ENCODE assay signal across 9 cellular contexts in genomic region chr13:29845440-29846056, GRCh38. TPM values are rescaled to one million over a fixed set of nuclear protein-coding genes. Genes with fewer than 3 reads are reported as not detected.
DNase-seq lines count a peak whose midpoint lies in the region; ATAC-seq, FAIRE-seq and TF ChIP-seq lines count a peak whose summit lies in the region.
"Had no signal": no experiment of that assay in that cellular context is flagged by ENCODE, and none has a peak within 500 bp of the region (broad histone marks: within the 10 kb centered on the region; RNA-seq: fewer than 3 reads in every experiment).

No MANE protein-coding gene starts in this region.

- WGBS in gastroesophageal sphincter (ENCODE audit: low coverage in 1 of 2), 2 donors = 69 to 89% methylated on average over 2 of the region's 2 CpGs
- WGBS in suprapubic skin = 44% methylated on average over 2 of the region's 2 CpGs

- peaks cover 0 to 39% (median 8%) of the 10 kb centered on the region in 3 donors for H3K4me1 ChIP-seq in gastroesophageal sphincter
- peaks cover 43% of the 10 kb centered on the region for H3K4me1 ChIP-seq in suprapubic skin

- peak; percentile 8 for DNase-seq in NOMO-1 treated with DMSO at 0.1 percent for 48 hours (lab: John Stamatoyannopoulos, UW; ENCODE audit: unreplicated experiment)
- no peak for DNase-seq in NOMO-1 treated with dmso at 0.1 percent for 144 hours (lab: John Stamatoyannopoulos, UW; ENCODE audit: unreplicated experiment)
- peak; percentile 31 for DNase-seq in SW480 (ENCODE audit: low spot score)
- DNase-seq in suprapubic skin (ENCODE audit: low spot score in 2 of 2) = no peak
- DNase-seq in NCI-H226 = no peak
- no peak for DNase-seq in urothelium cell line (ENCODE audit: low spot score)
- DNase-seq: activated CD4-positive, alpha-beta memory T cell treated with anti-CD3 and anti-CD28 coated beads for 36 hours had no signal

- no peak for ATAC-seq in gastroesophageal sphincter
- ATAC-seq in activated CD4-positive, CD25-positive, alpha-beta regulatory T cell treated with anti-CD3 and anti-CD28 coated beads, Interleukin-2, amount 50 U/mL, for 24 hours = no peak

- TF ChIP-seq EP300 in gastroesophageal sphincter (IDR thresholded peaks at IDR 0.05) (no peak), suprapubic skin (IDR thresholded peaks at IDR 0.05) (no peak)

- FAIRE-seq in urothelium cell line (lab: Jason Lieb, UNC) = no peak

- TF ChIP-seq CTCF in gastroesophageal sphincter (IDR thresholded peaks at IDR 0.05) = peak in 3 of 4 experiments; percentile 28 to 55 (median 30)
- no peak for TF ChIP-seq CTCF in suprapubic skin (IDR thresholded peaks at IDR 0.05)

- H3K36me3 ChIP-seq in gastroesophageal sphincter = no peaks in the 10 kb centered on the region
- H3K36me3 ChIP-seq in suprapubic skin = no peaks in the 10 kb centered on the region

- H3K27ac ChIP-seq in gastroesophageal sphincter = no peak overlapping the region
- H3K27ac ChIP-seq in suprapubic skin = no peak overlapping the region

- no peaks in the 10 kb centered on the region for H3K9me3 ChIP-seq in gastroesophageal sphincter
- H3K9me3 ChIP-seq in suprapubic skin = no peaks in the 10 kb centered on the region

- TF ChIP-seq POLR2A in gastroesophageal sphincter (IDR thresholded peaks at IDR 0.05) (no peak), suprapubic skin (IDR thresholded peaks at IDR 0.05) (no peak)

- H3K27me3 ChIP-seq in gastroesophageal sphincter (no peaks in the 10 kb centered on the region), suprapubic skin (no peaks in the 10 kb centered on the region)

- no peak overlapping the region for H3K4me3 ChIP-seq in gastroesophageal sphincter
- peak overlapping the region; percentile 84 for H3K4me3 ChIP-seq in suprapubic skin

RNA-seq across cellular contexts. Expression of gene UBL3, which starts 4.9 kb away (rescaled TPM):
- total RNA-seq in gastroesophageal sphincter (10 to 100 TPM; 36.7 to 46.7 (median 38.6) TPM), suprapubic skin (10 to 100 TPM; 37.7 to 66.2 (median 48.5) TPM)

Comparison
In these comparisons a context has a peak if more than half of its experiments do, and no peak if none do; other contexts are left out.
1. DNase-seq: peak in NOMO-1 treated with DMSO at 0.1 percent for 48 hours (single experiment) and SW480 (single experiment); none in NOMO-1 treated with dmso at 0.1 percent for 144 hours (single experiment), suprapubic skin (0 of 2), NCI-H226 (single experiment) and urothelium cell line (single experiment).
2. CTCF ChIP-seq: peak in gastroesophageal sphincter (3 of 4); none in suprapubic skin (0 of 2).